In the genomic region with DNA sequence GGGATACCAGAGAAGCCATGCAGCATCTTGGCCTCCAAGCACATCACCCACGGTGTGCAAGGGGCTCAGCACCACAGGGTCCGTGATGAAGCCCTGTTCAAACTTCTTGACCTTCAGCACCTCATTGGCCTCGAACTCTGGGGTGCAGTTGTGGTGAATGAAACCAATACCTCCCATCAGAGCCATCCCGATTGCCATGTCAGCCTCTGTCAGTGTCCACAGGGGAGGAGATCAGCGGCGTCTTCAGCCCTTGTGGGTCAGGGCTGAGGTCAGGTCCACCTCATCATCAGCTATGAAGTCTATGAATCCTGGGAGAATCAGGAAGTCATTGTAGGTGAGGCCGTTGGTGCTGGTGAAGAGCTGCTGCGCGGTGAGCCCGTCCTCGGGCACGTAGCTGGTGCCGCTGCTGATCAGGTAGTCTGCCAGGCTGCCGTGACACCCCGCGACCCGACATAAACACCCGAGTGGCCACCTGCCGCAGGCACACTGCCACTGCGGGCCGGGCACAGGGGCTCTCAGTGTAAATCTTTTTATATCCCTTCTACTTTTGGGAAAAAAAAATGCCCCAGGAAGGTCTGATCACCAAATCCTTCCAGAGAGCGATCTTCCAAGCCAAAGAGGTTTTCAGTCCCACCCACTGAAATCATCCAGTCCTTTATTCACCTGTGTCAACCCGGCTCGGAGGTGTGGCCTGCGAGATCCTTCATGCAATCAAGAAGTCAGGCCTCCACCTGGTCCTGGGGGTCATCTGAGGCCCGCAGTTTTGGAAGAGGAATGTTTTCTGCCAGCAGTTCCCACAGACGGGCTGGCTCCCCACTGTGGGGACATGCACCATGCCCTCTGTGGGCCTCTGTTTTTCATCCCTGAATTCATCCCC, we compare ENCODE assay signal across 24 cellular contexts.
DNase-seq lines count a peak whose midpoint lies in the region; ATAC-seq and TF ChIP-seq lines count a peak whose summit lies in the region.
"Had no signal": no experiment of that assay in that cellular context is flagged by ENCODE, and none has a peak within 500 bp of the region (broad histone marks: within the 10 kb centered on the region; RNA-seq: fewer than 3 reads in every experiment).

No MANE protein-coding gene starts in this region.

- CTCF ChIA-PET in PC-3 (lab: Charles Lee) = no interaction called here
- CTCF ChIA-PET in activated naive CD4-positive, alpha-beta T cell treated with anti-CD3 and anti-CD28 coated beads, Interleukin-2, amount 10 ng/mL, durations not matched to agents 7 days and 5 days (lab: Charles Lee) = interaction anchor here (0.8 kb wide), 1 partner anchor 70 kb away, joined by 3 read pairs; no protein-coding TSS in a partner anchor

- no peak overlapping the region for H3K4me3 Mint-ChIP-seq in activated naive CD4-positive, alpha-beta T cell treated with anti-CD3 and anti-CD28 coated beads, Interleukin-2, amount 10 ng/mL, durations not matched to agents 7 days and 5 days
- H3K4me3 Mint-ChIP-seq: CD14-positive monocyte; CD4-positive, alpha-beta T cell; CD8-positive, alpha-beta memory T cell; GM23338; H9 had no signal

- no peaks in the 10 kb centered on the region for H3K79me2 ChIP-seq in PC-3 (ENCODE audit: low read length)
- no peaks in the 10 kb centered on the region for H3K79me2 ChIP-seq in hepatocyte

- WGBS in hepatocyte (ENCODE audit: low lambda C conversion rate, missing lambda C conversion rate) = 95% methylated on average over 27 of the region's 27 CpGs

- no peak overlapping the region for H3K9ac ChIP-seq in PC-3 (ENCODE audit: low read length)
- peak overlapping the region in 1 of 3 donors; percentile 3 for H3K9ac ChIP-seq in skeletal muscle tissue (ENCODE audit: low read depth in 1 of 3, low read length in 3 of 3)
- H3K9ac ChIP-seq: BLaER1 treated with 17β-estradiol and CSF1 and Interleukin-3, amounts not matched to agents 10 nM and 100 nM had no signal

- H3K4me1 ChIP-seq in PC-3 (ENCODE audit: insufficient read depth, low read length) (no peaks in the 10 kb centered on the region), skeletal muscle tissue (ENCODE audit: control insufficient read depth in 3 of 3, insufficient read depth in 3 of 3, low read length in 3 of 3) (peaks cover 0 to 15% (median 0%) of the 10 kb centered on the region in 3 donors), hepatocyte (ENCODE audit: insufficient read depth) (no peaks in the 10 kb centered on the region)
- H3K4me1 ChIP-seq: A549, BE2C had no signal

- no peaks in the 10 kb centered on the region for H3K9me2 ChIP-seq in PC-3 (replicated peaks; ENCODE audit: low read length)
- no peaks in the 10 kb centered on the region for H3K9me2 ChIP-seq in hepatocyte (replicated peaks; ENCODE audit: insufficient read depth)

- TF ChIP-seq CTCF in PC-3 (conservative IDR thresholded peaks at IDR 0.05; ENCODE audit: low read depth, low read length) (no peak), coronary artery (IDR thresholded peaks at IDR 0.05) (no peak), hepatocyte (IDR thresholded peaks at IDR 0.05; ENCODE audit: poor library complexity) (no peak)

- H3K36me3 ChIP-seq in PC-3 (ENCODE audit: low read depth, low read length) (peaks cover 55% of the 10 kb centered on the region), skeletal muscle tissue (ENCODE audit: control insufficient read depth in 3 of 3, insufficient read depth in 3 of 3, low read length in 3 of 3) (peaks cover 0 to 11% (median 3%) of the 10 kb centered on the region in 3 donors), hepatocyte (replicated peaks; ENCODE audit: insufficient read depth, low read depth) (no peaks in the 10 kb centered on the region)
- H3K36me3 ChIP-seq: BE2C had no signal

- no peaks in the 10 kb centered on the region for H3K36me3 Mint-ChIP-seq in activated naive CD4-positive, alpha-beta T cell treated with anti-CD3 and anti-CD28 coated beads, Interleukin-2, amount 10 ng/mL, durations not matched to agents 7 days and 5 days
- H3K36me3 Mint-ChIP-seq: CD14-positive monocyte had no signal

- ATAC-seq in PC-3 = no peak
- ATAC-seq: A549, GM12878, GM23338, HCT116 had no signal

- H3K4me2 ChIP-seq in PC-3 (ENCODE audit: low read length) = no peak overlapping the region
- no peak overlapping the region for H3K4me2 ChIP-seq in hepatocyte
- H3K4me2 ChIP-seq: A549; BLaER1 treated with 17β-estradiol and CSF1 and Interleukin-3, amounts not matched to agents 10 nM and 100 nM; GM23338 had no signal

- no peak overlapping the region for H3K4me3 ChIP-seq in PC-3 (ENCODE audit: low read length)
- no peak overlapping the region for H3K4me3 ChIP-seq in coronary artery
- H3K4me3 ChIP-seq in skeletal muscle tissue (ENCODE audit: low read length in 3 of 3) = no peak overlapping the region
- H3K4me3 ChIP-seq in hepatocyte = no peak overlapping the region
- H3K4me3 ChIP-seq: A549; BLaER1 treated with 17β-estradiol and CSF1 and Interleukin-3, amounts not matched to agents 10 nM and 100 nM; GM12878; GM23338 had no signal

- H3K4me1 Mint-ChIP-seq in activated naive CD4-positive, alpha-beta T cell treated with anti-CD3 and anti-CD28 coated beads, Interleukin-2, amount 10 ng/mL, durations not matched to agents 7 days and 5 days = no peaks in the 10 kb centered on the region
- H3K4me1 Mint-ChIP-seq: CD14-positive monocyte; CD8-positive, alpha-beta memory T cell; GM23338; H9 had no signal

- H3K27me3 Mint-ChIP-seq in activated naive CD4-positive, alpha-beta T cell treated with anti-CD3 and anti-CD28 coated beads, Interleukin-2, amount 10 ng/mL, durations not matched to agents 7 days and 5 days = peaks cover 6% of the 10 kb centered on the region

- peaks cover 7% of the 10 kb centered on the region for H3K9me3 Mint-ChIP-seq in activated naive CD4-positive, alpha-beta T cell treated with anti-CD3 and anti-CD28 coated beads, Interleukin-2, amount 10 ng/mL, durations not matched to agents 7 days and 5 days
- H3K9me3 Mint-ChIP-seq: CD4-positive, alpha-beta T cell had no signal

- no peaks in the 10 kb centered on the region for H3F3A ChIP-seq in PC-3 (ENCODE audit: low read length, unreplicated experiment)

- POLR2A ChIA-PET in PC-3 (lab: Charles Lee; ENCODE audit: unreplicated experiment) = no interaction called here

- no peak for DNase-seq in PC-3
- DNase-seq in coronary artery (ENCODE audit: low spot score) = peak; percentile 46
- peak; percentile 67 for DNase-seq in mesenteric fat pad (ENCODE audit: low spot score)
- no peak for DNase-seq in activated naive CD4-positive, alpha-beta T cell treated with anti-CD3 and anti-CD28 coated beads, Interleukin-2, amount 10 ng/mL, durations not matched to agents 7 days and 5 days
- no peak for DNase-seq in activated CD4-positive, alpha-beta T cell treated with anti-CD3 and anti-CD28 coated beads for 48 hours
- DNase-seq in hepatocyte (ENCODE audit: low spot score) = no peak
- DNase-seq: 8988T; ACHN; AML-193; BE2C; CD4-positive, alpha-beta T cell; CD8-positive, alpha-beta memory T cell; DMS 273 treated with DMSO at 0.1 percent for 48 hours; DMS79; EL; GDM1; H9 had no signal

- H3K27me3 ChIP-seq in PC-3 (ENCODE audit: low read length) (no peaks in the 10 kb centered on the region), skeletal muscle tissue (ENCODE audit: control insufficient read depth in 3 of 3, insufficient read depth in 3 of 3, low read length in 3 of 3) (no peaks in the 10 kb centered on the region), hepatocyte (no peaks in the 10 kb centered on the region)
- H3K27me3 ChIP-seq: BE2C; BLaER1 treated with 17β-estradiol and CSF1 and Interleukin-3, amounts not matched to agents 10 nM and 100 nM had no signal

- H3K9me3 ChIP-seq in PC-3 (ENCODE audit: low read length) = peaks cover 15% of the 10 kb centered on the region
- no peaks in the 10 kb centered on the region for H3K9me3 ChIP-seq in skeletal muscle tissue (ENCODE audit: control insufficient read depth in 3 of 3, low read length in 3 of 3)
- peaks cover 3% of the 10 kb centered on the region for H3K9me3 ChIP-seq in hepatocyte (ENCODE audit: low read depth)
- H3K9me3 ChIP-seq: BE2C had no signal

- H2AFZ ChIP-seq in PC-3 (ENCODE audit: low read length) = no peak overlapping the region
- H2AFZ ChIP-seq in hepatocyte = no peak overlapping the region
- H2AFZ ChIP-seq: GM23338 had no signal

- H4K20me1 ChIP-seq in PC-3 (ENCODE audit: low read length) = no peaks in the 10 kb centered on the region
- H4K20me1 ChIP-seq in hepatocyte (ENCODE audit: insufficient read depth, poor library complexity, severe bottlenecking) = no peaks in the 10 kb centered on the region
- H4K20me1 ChIP-seq: BLaER1 treated with 17β-estradiol and CSF1 and Interleukin-3, amounts not matched to agents 10 nM and 100 nM had no signal

- H3K27ac ChIP-seq in PC-3 (ENCODE audit: low read length) (no peak overlapping the region), coronary artery (no peak overlapping the region), skeletal muscle tissue (ENCODE audit: low read depth, low read length) (peak overlapping the region; percentile 66), hepatocyte (no peak overlapping the region)
- H3K27ac ChIP-seq: A549; BLaER1 treated with 17β-estradiol and CSF1 and Interleukin-3, amounts not matched to agents 10 nM and 100 nM had no signal

- BruUV-seq in PC-3 (replicated peaks; lab: Mats Ljungman, UMichigan) = TSS peak; percentile 0

- no peak overlapping the region for H3K27ac Mint-ChIP-seq in activated naive CD4-positive, alpha-beta T cell treated with anti-CD3 and anti-CD28 coated beads, Interleukin-2, amount 10 ng/mL, durations not matched to agents 7 days and 5 days
- H3K27ac Mint-ChIP-seq: CD14-positive monocyte; CD4-positive, alpha-beta T cell; CD8-positive, alpha-beta memory T cell; GM23338; H9 had no signal

- intact Hi-C loops in PC-3 (cut with micrococcal nuclease) = no loop called here

Comparison
In these comparisons a context has a peak if more than half of its experiments do, and no peak if none do; other contexts are left out.
1. DNase-seq: peak in coronary artery (single experiment) and mesenteric fat pad (single experiment); none in PC-3 (single experiment), activated naive CD4-positive, alpha-beta T cell treated with anti-CD3 and anti-CD28 coated beads, Interleukin-2, amount 10 ng/mL, durations not matched to agents 7 days and 5 days (single experiment), activated CD4-positive, alpha-beta T cell treated with anti-CD3 and anti-CD28 coated beads for 48 hours (single experiment) and hepatocyte (single experiment).